8 cellular contexts compared by ENCODE assay signal in genomic region chr21:34795152-34796141, GRCh38.
DNase-seq lines count a peak whose midpoint lies in the region; TF ChIP-seq lines count a peak whose summit lies in the region.

No MANE protein-coding gene starts in this region.

- TF ChIP-seq EP300 in Ishikawa (IDR thresholded peaks at IDR 0.05; ENCODE audit: borderline replicate concordance) = no peak

- peak; percentile 57 for DNase-seq in A172 (ENCODE audit: low spot score)
- DNase-seq in cardiac fibroblast (ENCODE audit: low read depth in 2 of 2) = peak; percentile 64 to 82
- no peak for DNase-seq in mesothelial cell of epicardium (ENCODE audit: low spot score in 2 of 2, unreplicated experiment in 2 of 2)
- DNase-seq in stimulated activated CD4-positive, alpha-beta T cell treated with anti-CD3 and anti-CD28 coated beads, Interleukin-12 subunit alpha, Interleukin-12 subunit beta, amount 100 ng/mL, for 4 hours = no peak
- no peak for DNase-seq in NCI-H226
- DNase-seq in NK-92 (lab: John Stamatoyannopoulos, UW; ENCODE audit: unreplicated experiment) = no peak
- DNase-seq in COLO668 (lab: John Stamatoyannopoulos, UW; ENCODE audit: unreplicated experiment) = no peak

- peaks cover 15% of the 10 kb centered on the region for H3K36me3 Mint-ChIP-seq in mesothelial cell of epicardium

- peak overlapping the region; percentile 93 for H3K27ac Mint-ChIP-seq in mesothelial cell of epicardium

- H3K9me3 Mint-ChIP-seq in mesothelial cell of epicardium = no peaks in the 10 kb centered on the region

- H3K4me3 Mint-ChIP-seq in mesothelial cell of epicardium = peak overlapping the region; percentile 2

- H3K4me3 ChIP-seq in cardiac fibroblast (replicated peaks in 1 of 2; ENCODE audit: low read depth in 2 of 2, low read length in 2 of 2) = no peak overlapping the region

- H3K4me1 Mint-ChIP-seq in mesothelial cell of epicardium = peaks cover 61% of the 10 kb centered on the region

- TF ChIP-seq RAD21 in Ishikawa (IDR thresholded peaks at IDR 0.05; ENCODE audit: low read depth) = peak; percentile 17; the same call in 1 of the 2 replicates

- H3K27me3 Mint-ChIP-seq in mesothelial cell of epicardium (ENCODE audit: low read depth) = no peaks in the 10 kb centered on the region

- TF ChIP-seq CTCF in cardiac fibroblast (IDR thresholded peaks at IDR 0.05; ENCODE audit: low read depth, low read length) = peak; percentile 15
- TF ChIP-seq CTCF in mesothelial cell of epicardium (IDR thresholded peaks at IDR 0.05; ENCODE audit: unreplicated experiment) = no peak

TF ChIP-seq in Ishikawa, 13 proteins besides CTCF, POLR2A, EP300 and RAD21:
- TF ChIP-seq FOXM1 (IDR thresholded peaks at IDR 0.05; ENCODE audit: borderline replicate concordance, low read depth) = no peak
- TF ChIP-seq MAX (IDR thresholded peaks at IDR 0.05) = no peak
- TF ChIP-seq YY1 (IDR thresholded peaks at IDR 0.05; ENCODE audit: low read depth) = no peak
- TF ChIP-seq REST (IDR thresholded peaks at IDR 0.05; ENCODE audit: low read depth) = no peak

Comparison
In these comparisons a context has a peak if more than half of its experiments do, and no peak if none do; other contexts are left out.
1. DNase-seq: peak in A172 (single experiment) and cardiac fibroblast (2 of 2); none in mesothelial cell of epicardium (0 of 2), stimulated activated CD4-positive, alpha-beta T cell treated with anti-CD3 and anti-CD28 coated beads, Interleukin-12 subunit alpha, Interleukin-12 subunit beta, amount 100 ng/mL, for 4 hours (single experiment), NCI-H226 (single experiment), NK-92 (single experiment) and COLO668 (single experiment).